In the genomic region with DNA sequence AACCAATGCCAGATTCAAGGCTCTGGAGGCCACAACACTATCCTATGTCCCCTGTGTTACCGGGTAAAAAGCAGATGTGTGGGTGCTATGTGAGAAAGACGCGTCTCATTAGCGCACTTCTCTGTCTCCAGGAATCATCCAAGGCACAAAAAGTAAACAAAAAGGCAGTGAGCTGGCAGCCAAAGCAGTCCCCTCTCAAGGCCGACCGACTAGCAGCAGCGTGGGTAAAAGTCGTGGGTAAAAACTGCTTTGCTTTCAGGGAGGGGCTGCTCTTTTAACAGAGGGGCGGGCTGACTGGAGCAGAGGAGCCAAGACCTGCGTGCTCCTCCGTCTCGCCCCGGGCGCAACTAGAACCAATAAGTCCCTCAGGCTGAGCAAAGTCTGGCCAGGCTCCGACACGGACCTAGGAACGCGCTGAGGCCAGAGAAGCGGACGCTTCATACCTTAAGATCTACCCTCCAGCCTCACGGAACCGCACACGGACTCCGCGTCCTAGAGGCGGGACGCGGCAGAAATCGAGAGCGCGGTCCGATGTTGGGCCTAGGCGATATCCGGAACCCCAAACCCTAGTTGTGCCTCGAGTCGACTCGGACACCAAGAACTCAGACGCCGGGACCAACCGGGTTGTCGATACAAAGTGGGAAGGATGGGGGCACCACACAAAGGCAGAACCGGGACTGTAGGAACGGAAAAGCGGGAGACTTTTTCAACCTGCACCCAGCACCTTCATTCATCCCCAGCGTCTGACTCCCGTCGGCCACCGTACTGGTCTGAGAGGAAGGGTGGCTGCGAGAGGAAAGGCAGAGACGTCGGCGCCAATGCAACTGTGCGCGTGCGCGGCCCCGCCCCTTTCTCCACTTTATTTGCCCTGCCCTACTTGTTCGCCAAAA, we compare ENCODE assay signal across 1 cellular context.
A peak's percentile ranks its signal among the peaks of the same experiment; 100 is the strongest.
TF ChIP-seq lines count a peak whose summit lies in the region.

INTS2 (minus strand) TSS at position 772 of the 890 bp plus-strand sequence. CDS start 1,338 bp downstream, outside the sequence.

TF ChIP-seq in K562, 482 proteins besides CTCF, POLR2A, EP300 and RAD21 (continued from another document):
- TF ChIP-seq, protein P1, sequence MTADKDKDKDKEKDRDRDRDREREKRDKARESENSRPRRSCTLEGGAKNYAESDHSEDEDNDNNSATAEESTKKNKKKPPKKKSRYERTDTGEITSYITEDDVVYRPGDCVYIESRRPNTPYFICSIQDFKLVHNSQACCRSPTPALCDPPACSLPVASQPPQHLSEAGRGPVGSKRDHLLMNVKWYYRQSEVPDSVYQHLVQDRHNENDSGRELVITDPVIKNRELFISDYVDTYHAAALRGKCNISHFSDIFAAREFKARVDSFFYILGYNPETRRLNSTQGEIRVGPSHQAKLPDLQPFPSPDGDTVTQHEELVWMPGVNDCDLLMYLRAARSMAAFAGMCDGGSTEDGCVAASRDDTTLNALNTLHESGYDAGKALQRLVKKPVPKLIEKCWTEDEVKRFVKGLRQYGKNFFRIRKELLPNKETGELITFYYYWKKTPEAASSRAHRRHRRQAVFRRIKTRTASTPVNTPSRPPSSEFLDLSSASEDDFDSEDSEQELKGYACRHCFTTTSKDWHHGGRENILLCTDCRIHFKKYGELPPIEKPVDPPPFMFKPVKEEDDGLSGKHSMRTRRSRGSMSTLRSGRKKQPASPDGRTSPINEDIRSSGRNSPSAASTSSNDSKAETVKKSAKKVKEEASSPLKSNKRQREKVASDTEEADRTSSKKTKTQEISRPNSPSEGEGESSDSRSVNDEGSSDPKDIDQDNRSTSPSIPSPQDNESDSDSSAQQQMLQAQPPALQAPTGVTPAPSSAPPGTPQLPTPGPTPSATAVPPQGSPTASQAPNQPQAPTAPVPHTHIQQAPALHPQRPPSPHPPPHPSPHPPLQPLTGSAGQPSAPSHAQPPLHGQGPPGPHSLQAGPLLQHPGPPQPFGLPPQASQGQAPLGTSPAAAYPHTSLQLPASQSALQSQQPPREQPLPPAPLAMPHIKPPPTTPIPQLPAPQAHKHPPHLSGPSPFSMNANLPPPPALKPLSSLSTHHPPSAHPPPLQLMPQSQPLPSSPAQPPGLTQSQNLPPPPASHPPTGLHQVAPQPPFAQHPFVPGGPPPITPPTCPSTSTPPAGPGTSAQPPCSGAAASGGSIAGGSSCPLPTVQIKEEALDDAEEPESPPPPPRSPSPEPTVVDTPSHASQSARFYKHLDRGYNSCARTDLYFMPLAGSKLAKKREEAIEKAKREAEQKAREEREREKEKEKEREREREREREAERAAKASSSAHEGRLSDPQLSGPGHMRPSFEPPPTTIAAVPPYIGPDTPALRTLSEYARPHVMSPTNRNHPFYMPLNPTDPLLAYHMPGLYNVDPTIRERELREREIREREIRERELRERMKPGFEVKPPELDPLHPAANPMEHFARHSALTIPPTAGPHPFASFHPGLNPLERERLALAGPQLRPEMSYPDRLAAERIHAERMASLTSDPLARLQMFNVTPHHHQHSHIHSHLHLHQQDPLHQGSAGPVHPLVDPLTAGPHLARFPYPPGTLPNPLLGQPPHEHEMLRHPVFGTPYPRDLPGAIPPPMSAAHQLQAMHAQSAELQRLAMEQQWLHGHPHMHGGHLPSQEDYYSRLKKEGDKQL (CRISPR knock-in tag; IDR thresholded peaks at IDR 0.05; ENCODE audit: borderline replicate concordance) = 0 out of 2 replicates have a peak, but pooled peaks have one; percentile 60
- TF ChIP-seq PHF20 (IDR thresholded peaks at IDR 0.05; ENCODE audit: partially characterized antibody) (peak; percentile 96), HLTF (IDR thresholded peaks at IDR 0.05) (0 out of 2 replicates have a peak, but pooled peaks have one; percentile 67), POLR2H (tag; IDR thresholded peaks at IDR 0.05; ENCODE audit: low read depth) (peak; percentile 91), FOXP4 (CRISPR knock-in tag; IDR thresholded peaks at IDR 0.05; ENCODE audit: borderline replicate concordance) (0 out of 2 replicates have a peak, but pooled peaks have one; percentile 21), POU5F1 (IDR thresholded peaks at IDR 0.05; ENCODE audit: borderline replicate concordance, low read depth, low read length, partially characterized antibody) (peak; percentile 63), RFX7 (CRISPR knock-in tag; IDR thresholded peaks at IDR 0.05) (no peak), EP400 (IDR thresholded peaks at IDR 0.05) (peak; percentile 84)
- TF ChIP-seq, protein P2, sequence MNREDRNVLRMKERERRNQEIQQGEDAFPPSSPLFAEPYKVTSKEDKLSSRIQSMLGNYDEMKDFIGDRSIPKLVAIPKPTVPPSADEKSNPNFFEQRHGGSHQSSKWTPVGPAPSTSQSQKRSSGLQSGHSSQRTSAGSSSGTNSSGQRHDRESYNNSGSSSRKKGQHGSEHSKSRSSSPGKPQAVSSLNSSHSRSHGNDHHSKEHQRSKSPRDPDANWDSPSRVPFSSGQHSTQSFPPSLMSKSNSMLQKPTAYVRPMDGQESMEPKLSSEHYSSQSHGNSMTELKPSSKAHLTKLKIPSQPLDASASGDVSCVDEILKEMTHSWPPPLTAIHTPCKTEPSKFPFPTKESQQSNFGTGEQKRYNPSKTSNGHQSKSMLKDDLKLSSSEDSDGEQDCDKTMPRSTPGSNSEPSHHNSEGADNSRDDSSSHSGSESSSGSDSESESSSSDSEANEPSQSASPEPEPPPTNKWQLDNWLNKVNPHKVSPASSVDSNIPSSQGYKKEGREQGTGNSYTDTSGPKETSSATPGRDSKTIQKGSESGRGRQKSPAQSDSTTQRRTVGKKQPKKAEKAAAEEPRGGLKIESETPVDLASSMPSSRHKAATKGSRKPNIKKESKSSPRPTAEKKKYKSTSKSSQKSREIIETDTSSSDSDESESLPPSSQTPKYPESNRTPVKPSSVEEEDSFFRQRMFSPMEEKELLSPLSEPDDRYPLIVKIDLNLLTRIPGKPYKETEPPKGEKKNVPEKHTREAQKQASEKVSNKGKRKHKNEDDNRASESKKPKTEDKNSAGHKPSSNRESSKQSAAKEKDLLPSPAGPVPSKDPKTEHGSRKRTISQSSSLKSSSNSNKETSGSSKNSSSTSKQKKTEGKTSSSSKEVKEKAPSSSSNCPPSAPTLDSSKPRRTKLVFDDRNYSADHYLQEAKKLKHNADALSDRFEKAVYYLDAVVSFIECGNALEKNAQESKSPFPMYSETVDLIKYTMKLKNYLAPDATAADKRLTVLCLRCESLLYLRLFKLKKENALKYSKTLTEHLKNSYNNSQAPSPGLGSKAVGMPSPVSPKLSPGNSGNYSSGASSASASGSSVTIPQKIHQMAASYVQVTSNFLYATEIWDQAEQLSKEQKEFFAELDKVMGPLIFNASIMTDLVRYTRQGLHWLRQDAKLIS (CRISPR knock-in tag; IDR thresholded peaks at IDR 0.05) = peak; percentile 87; the same call in 1 of the 2 replicates
